In the genomic region with DNA sequence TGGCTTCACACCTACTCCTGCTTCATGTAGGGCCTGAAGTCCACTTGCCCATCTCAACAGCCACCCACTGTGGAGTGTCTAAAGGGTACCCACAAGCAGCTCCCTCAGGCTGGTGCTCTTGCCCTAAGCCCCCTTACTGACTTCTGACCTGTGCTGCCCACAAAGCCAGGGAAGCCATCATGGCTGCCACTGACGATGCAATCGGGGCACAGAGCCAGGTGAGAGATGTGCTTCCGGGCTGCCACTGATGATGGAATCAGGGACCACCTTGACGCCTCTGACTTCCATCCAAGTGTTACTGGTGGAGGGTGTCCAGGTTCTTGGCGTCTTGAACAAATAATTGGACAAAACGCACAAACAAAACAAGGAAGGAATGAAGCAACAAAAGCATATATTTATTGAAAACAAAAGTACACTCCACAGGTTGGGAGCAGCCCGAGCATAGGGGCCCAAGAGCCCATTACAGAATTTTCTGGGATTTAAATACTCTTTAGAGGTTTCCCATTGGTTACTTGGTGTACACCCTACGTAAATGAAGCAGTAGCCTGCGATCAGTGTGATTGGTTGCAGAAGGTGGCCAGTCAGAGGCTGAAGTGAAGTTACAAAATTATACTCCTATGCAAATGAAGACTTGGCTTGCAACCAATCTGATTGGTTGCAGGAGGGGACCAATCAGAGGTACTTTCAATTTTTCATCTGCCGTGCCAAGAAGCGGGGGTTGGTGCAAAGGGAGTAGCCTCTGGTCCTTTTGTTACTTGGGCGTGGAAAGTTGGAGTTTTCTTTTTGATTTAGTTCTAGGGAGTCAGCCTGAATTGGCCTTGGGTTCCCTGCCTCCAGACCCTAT, we compare ENCODE assay signal across 20 cellular contexts. TPM values are rescaled to one million over a fixed set of nuclear protein-coding genes. Genes with fewer than 3 reads are reported as not detected.
DNase-seq lines count a peak whose midpoint lies in the region; ATAC-seq and TF ChIP-seq lines count a peak whose summit lies in the region.
"Had no signal": no experiment of that assay in that cellular context is flagged by ENCODE, and none has a peak within 500 bp of the region (broad histone marks: within the 10 kb centered on the region; RNA-seq: fewer than 3 reads in every experiment).

No MANE protein-coding gene starts in this region.

- no peaks in the 10 kb centered on the region for H3K36me3 Mint-ChIP-seq in type B pancreatic cell
- H3K36me3 Mint-ChIP-seq in activated T-cell treated with anti-CD3 and anti-CD28 coated beads, Interleukin-2, amount 50 U/mL, for 72 hours (ENCODE audit: insufficient read depth in 2 of 2) = no peaks in the 10 kb centered on the region
- H3K36me3 Mint-ChIP-seq in activated T-cell treated with anti-CD3 and anti-CD28 coated beads, Interleukin-2, amount 50 U/mL, for 24 hours (ENCODE audit: low read depth) = no peaks in the 10 kb centered on the region
- H3K36me3 Mint-ChIP-seq: activated CD8-positive, alpha-beta memory T cell treated with anti-CD3 and anti-CD28 coated beads, Interleukin-2, amount 10 ng/mL, durations not matched to agents 7 days and 5 days; naive thymus-derived CD8-positive, alpha-beta T cell had no signal

- H3K9ac ChIP-seq in iPS-18a (ENCODE audit: low read length) = peak overlapping the region; percentile 83

- no peak overlapping the region for H3K4me3 ChIP-seq in left ventricle myocardium inferior
- H3K4me3 ChIP-seq in iPS-18a (ENCODE audit: low read length) = no peak overlapping the region

- H3K4me1 Mint-ChIP-seq in type B pancreatic cell (ENCODE audit: unreplicated experiment) = peaks cover 72% of the 10 kb centered on the region
- H3K4me1 Mint-ChIP-seq in activated T-cell treated with anti-CD3 and anti-CD28 coated beads, Interleukin-2, amount 50 U/mL, for 72 hours (ENCODE audit: low read depth) = peaks cover 12% of the 10 kb centered on the region
- peaks cover 20% of the 10 kb centered on the region for H3K4me1 Mint-ChIP-seq in activated T-cell treated with anti-CD3 and anti-CD28 coated beads, Interleukin-2, amount 50 U/mL, for 24 hours (ENCODE audit: low read depth)
- H3K4me1 Mint-ChIP-seq: activated CD8-positive, alpha-beta memory T cell treated with anti-CD3 and anti-CD28 coated beads, Interleukin-2, amount 10 ng/mL, durations not matched to agents 7 days and 5 days had no signal

- H3K9me3 ChIP-seq in left ventricle myocardium inferior (replicated peaks) (no peaks in the 10 kb centered on the region), iPS-18a (ENCODE audit: control insufficient read depth, low read depth, low read length) (no peaks in the 10 kb centered on the region)

- H3K4me1 ChIP-seq in left ventricle myocardium inferior = peaks cover 11% of the 10 kb centered on the region
- peaks cover 50% of the 10 kb centered on the region for H3K4me1 ChIP-seq in iPS-18a (ENCODE audit: control insufficient read depth, low read depth, low read length)

- no peaks in the 10 kb centered on the region for H3K36me3 ChIP-seq in left ventricle myocardium inferior
- H3K36me3 ChIP-seq in iPS-18a (ENCODE audit: control insufficient read depth, low read depth, low read length) = no peaks in the 10 kb centered on the region

- ATAC-seq in Right ventricle myocardium superior (ENCODE audit: poor library complexity) = no peak
- ATAC-seq in activated T-cell treated with anti-CD3 and anti-CD28 coated beads, Interleukin-2, amount 50 U/mL, for 72 hours (replicated peaks in 1 of 2) = no peak
- ATAC-seq: activated CD4-positive, CD25-positive, alpha-beta regulatory T cell treated with anti-CD3 and anti-CD28 coated beads, Interleukin-2, amount 50 U/mL, for 24 hours; activated CD8-positive, alpha-beta memory T cell treated with anti-CD3 and anti-CD28 coated beads, Interleukin-2, amount 10 ng/mL, durations not matched to agents 7 days and 5 days; naive thymus-derived CD8-positive, alpha-beta T cell had no signal

- H3K27me3 ChIP-seq in left ventricle myocardium inferior (ENCODE audit: low read depth) = peaks cover 45% of the 10 kb centered on the region
- H3K27me3 ChIP-seq in iPS-18a (ENCODE audit: control insufficient read depth, insufficient read depth, low read length) = no peaks in the 10 kb centered on the region

- intact Hi-C loops in left ventricle myocardium inferior (cut with micrococcal nuclease) (no loop called here), Right ventricle myocardium superior (cut with DNase I) (no loop called here)

- no peak for TF ChIP-seq CTCF in left ventricle myocardium inferior (IDR thresholded peaks at IDR 0.05; ENCODE audit: borderline replicate concordance)
- TF ChIP-seq CTCF in type B pancreatic cell (conservative IDR thresholded peaks at IDR 0.05) = no peak

- DNase-seq in left ventricle myocardium inferior = no peak
- DNase-seq in Right ventricle myocardium superior = no peak
- peak; percentile 79 to 82 for DNase-seq in SHP77 (lab: John Stamatoyannopoulos, UW)
- DNase-seq in type B pancreatic cell (ENCODE audit: extremely low spot score, unreplicated experiment) = no peak
- no peak for DNase-seq in activated T-cell treated with anti-CD3 and anti-CD28 coated beads, Interleukin-2, amount 50 U/mL, for 72 hours
- DNase-seq in NOMO-1 (lab: John Stamatoyannopoulos, UW; ENCODE audit: unreplicated experiment in 2 of 2) = no peak
- no peak for DNase-seq in activated T-cell treated with anti-CD3 and anti-CD28 coated beads, Interleukin-2, amount 50 U/mL, for 24 hours
- DNase-seq: activated CD8-positive, alpha-beta memory T cell treated with anti-CD3 and anti-CD28 coated beads, Interleukin-2, amount 10 ng/mL, durations not matched to agents 7 days and 5 days; activated naive CD4-positive, alpha-beta T cell; dermis blood vessel endothelial cell; GDM1; naive thymus-derived CD8-positive, alpha-beta T cell; NCI-H1048; NCI-H526 treated with DMSO at 0.1 percent for 48 hours had no signal

- H3K27ac Mint-ChIP-seq in type B pancreatic cell = peak overlapping the region; percentile 93
- H3K27ac Mint-ChIP-seq in activated T-cell treated with anti-CD3 and anti-CD28 coated beads, Interleukin-2, amount 50 U/mL, for 72 hours = no peak overlapping the region
- no peak overlapping the region for H3K27ac Mint-ChIP-seq in activated T-cell treated with anti-CD3 and anti-CD28 coated beads, Interleukin-2, amount 50 U/mL, for 24 hours
- H3K27ac Mint-ChIP-seq: activated CD8-positive, alpha-beta memory T cell treated with anti-CD3 and anti-CD28 coated beads, Interleukin-2, amount 10 ng/mL, durations not matched to agents 7 days and 5 days; naive thymus-derived CD8-positive, alpha-beta T cell; T-helper 1 cell treated with Interleukin-12 subunit alpha and Interleukin-12 subunit beta and Interleukin-4 antibody, amounts not matched to agents 30 μg/mL and 1 μg/mL, for 36 hours had no signal

- no peak overlapping the region for H3K4me3 Mint-ChIP-seq in type B pancreatic cell
- H3K4me3 Mint-ChIP-seq in activated T-cell treated with anti-CD3 and anti-CD28 coated beads, Interleukin-2, amount 50 U/mL, for 72 hours = no peak overlapping the region
- no peak overlapping the region for H3K4me3 Mint-ChIP-seq in activated T-cell treated with anti-CD3 and anti-CD28 coated beads, Interleukin-2, amount 50 U/mL, for 24 hours
- H3K4me3 Mint-ChIP-seq: activated CD8-positive, alpha-beta memory T cell treated with anti-CD3 and anti-CD28 coated beads, Interleukin-2, amount 10 ng/mL, durations not matched to agents 7 days and 5 days; T-helper 1 cell treated with Interleukin-12 subunit alpha and Interleukin-12 subunit beta and Interleukin-4 antibody, amounts not matched to agents 30 μg/mL and 1 μg/mL, for 36 hours had no signal

- no peaks in the 10 kb centered on the region for H3K27me3 Mint-ChIP-seq in type B pancreatic cell
- H3K27me3 Mint-ChIP-seq in activated T-cell treated with anti-CD3 and anti-CD28 coated beads, Interleukin-2, amount 50 U/mL, for 72 hours (ENCODE audit: low read depth) = peaks cover 8% of the 10 kb centered on the region
- peaks cover 14% of the 10 kb centered on the region for H3K27me3 Mint-ChIP-seq in activated T-cell treated with anti-CD3 and anti-CD28 coated beads, Interleukin-2, amount 50 U/mL, for 24 hours

- H3K9me3 Mint-ChIP-seq in type B pancreatic cell = peaks cover 10% of the 10 kb centered on the region
- H3K9me3 Mint-ChIP-seq in activated T-cell treated with anti-CD3 and anti-CD28 coated beads, Interleukin-2, amount 50 U/mL, for 72 hours = no peaks in the 10 kb centered on the region
- no peaks in the 10 kb centered on the region for H3K9me3 Mint-ChIP-seq in activated T-cell treated with anti-CD3 and anti-CD28 coated beads, Interleukin-2, amount 50 U/mL, for 24 hours
- H3K9me3 Mint-ChIP-seq: naive thymus-derived CD8-positive, alpha-beta T cell; T-helper 1 cell treated with Interleukin-12 subunit alpha and Interleukin-12 subunit beta and Interleukin-4 antibody, amounts not matched to agents 30 μg/mL and 1 μg/mL, for 36 hours had no signal

- peak overlapping the region; percentile 69 for H3K27ac ChIP-seq in left ventricle myocardium inferior (replicated peaks)
- H3K27ac ChIP-seq in iPS-18a (ENCODE audit: low read length) = no peak overlapping the region

RNA-seq across cellular contexts. Expression of a gene that starts 4.5 kb away (rescaled TPM):
- not detected for total RNA-seq in left ventricle myocardium inferior
- not detected for total RNA-seq in Right ventricle myocardium superior
- 16.3 and 19.8 TPM in 2 replicates for total RNA-seq in type B pancreatic cell (ENCODE audit: low replicate concordance)
- not detected for total RNA-seq in activated T-cell treated with anti-CD3 and anti-CD28 coated beads, Interleukin-2, amount 50 U/mL, for 72 hours
- total RNA-seq: activated CD8-positive, alpha-beta memory T cell treated with anti-CD3 and anti-CD28 coated beads, Interleukin-2, amount 10 ng/mL, durations not matched to agents 7 days and 5 days; dermis blood vessel endothelial cell; liver; naive thymus-derived CD8-positive, alpha-beta T cell; renal cortical epithelial cell; RPMI7951 had no signal

RNA-seq across cellular contexts. Expression of a gene that starts 21.8 kb away (rescaled TPM):
- total RNA-seq in left ventricle myocardium inferior = not detected
- total RNA-seq in Right ventricle myocardium superior = not detected
- 7.4 and 17.4 TPM in 2 replicates for total RNA-seq in type B pancreatic cell (ENCODE audit: low replicate concordance)
- under 1 TPM in 1 of 2 donors, not detected in 1; 0.32 TPM for total RNA-seq in activated T-cell treated with anti-CD3 and anti-CD28 coated beads, Interleukin-2, amount 50 U/mL, for 72 hours
- total RNA-seq: activated CD8-positive, alpha-beta memory T cell treated with anti-CD3 and anti-CD28 coated beads, Interleukin-2, amount 10 ng/mL, durations not matched to agents 7 days and 5 days; naive thymus-derived CD8-positive, alpha-beta T cell had no signal

Comparison
In these comparisons a context has a peak if more than half of its experiments do, and no peak if none do; other contexts are left out.
1. DNase-seq: peak in SHP77 (2 of 2); none in left ventricle myocardium inferior (single experiment), Right ventricle myocardium superior (single experiment), type B pancreatic cell (single experiment), activated T-cell treated with anti-CD3 and anti-CD28 coated beads, Interleukin-2, amount 50 U/mL, for 72 hours (0 of 2), NOMO-1 (0 of 2) and activated T-cell treated with anti-CD3 and anti-CD28 coated beads, Interleukin-2, amount 50 U/mL, for 24 hours (single experiment).
2. RNA of a gene that starts 4.5 kb away (total RNA-seq): 16.3 to 19.8 TPM in type B pancreatic cell; not detected in activated T-cell treated with anti-CD3 and anti-CD28 coated beads, Interleukin-2, amount 50 U/mL, for 72 hours, not detected in Right ventricle myocardium superior (single experiment) and not detected in left ventricle myocardium inferior (single experiment); every median in the first group is over 10 times any median in the second.